In genomic region chr5:134603059-134603458, GRCh38 we compare ENCODE assay signal across 12 cellular contexts. TPM values are rescaled to one million over a fixed set of nuclear protein-coding genes. Genes with fewer than 3 reads are reported as not detected.
A peak's percentile ranks its signal among the peaks of the same experiment; 100 is the strongest.
DNase-seq lines count a peak whose midpoint lies in the region; ATAC-seq, FAIRE-seq and TF ChIP-seq lines count a peak whose summit lies in the region.
"Had no signal": no experiment of that assay in that cellular context is flagged by ENCODE, and none has a peak within 500 bp of the region (broad histone marks: within the 10 kb centered on the region; RNA-seq: fewer than 3 reads in every experiment).

No MANE protein-coding gene starts in this region.

- H3F3A ChIP-seq in GM23248 (ENCODE audit: insufficient read depth), result peaks cover 36% of the 10 kb centered on the region

- no peak overlapping the region for H3K4me2 ChIP-seq in GM23248 (ENCODE audit: unreplicated experiment)

- no peaks in the 10 kb centered on the region for H3K27me3 ChIP-seq in GM23248 (replicated peaks; ENCODE audit: insufficient read depth)
- H3K27me3 ChIP-seq: upper lobe of right lung had no signal

- H3K9me3 Mint-ChIP-seq in activated naive CD8-positive, alpha-beta T cell (ENCODE audit: low read depth), result no peaks in the 10 kb centered on the region
- H3K9me3 Mint-ChIP-seq: activated B cell treated with CpG ODN at 0.5 μM for 24 hours had no signal

- whole genome bisulfite sequencing in GM23248 (ENCODE audit: low coverage in 1 of 2, low lambda C conversion rate in 2 of 2, missing lambda C conversion rate in 2 of 2), 2 experiments, result 0 to 3% methylated on average over 1 of the region's 1 CpG

- in situ Hi-C loops in GM23248 (cut with MboI), result no loop called here

- no peaks in the 10 kb centered on the region for H3K9me2 ChIP-seq in GM23248 (ENCODE audit: insufficient read depth)

- H2AFZ ChIP-seq in GM23248, result no peak overlapping the region

- no peaks in the 10 kb centered on the region for H3K79me2 ChIP-seq in GM23248 (ENCODE audit: insufficient read depth)

- no peak for TF ChIP-seq POLR2A in GM12891 (IDR thresholded peaks at IDR 0.05; ENCODE audit: low read depth, low read length)

- H3K4me3 ChIP-seq in GM23248, result no peak overlapping the region
- H3K4me3 ChIP-seq: lower lobe of right lung, upper lobe of right lung had no signal

- H3K36me3 Mint-ChIP-seq in activated naive CD8-positive, alpha-beta T cell, result no peaks in the 10 kb centered on the region

- DNase-seq in GM12891 (ENCODE audit: insufficient read length, low spot score) (no peak), GM23248 (peak; percentile 53), kidney tubule cell (ENCODE audit: low spot score) (peak; percentile 52), AG20443 (ENCODE audit: low spot score) (no peak)
- DNase-seq: activated B cell treated with CpG ODN at 0.5 μM for 24 hours, lower lobe of right lung, NCI-H1930, upper lobe of right lung had no signal

- H3K9ac ChIP-seq in GM23248, result no peak overlapping the region

- no peaks in the 10 kb centered on the region for H3K9me3 ChIP-seq in GM23248 (ENCODE audit: low read depth)
- H3K9me3 ChIP-seq: lower lobe of right lung, upper lobe of right lung had no signal

- H3K4me3 Mint-ChIP-seq in activated naive CD8-positive, alpha-beta T cell, result peak overlapping the region; percentile 42
- H3K4me3 Mint-ChIP-seq: activated B cell treated with CpG ODN at 0.5 μM for 24 hours had no signal

- no peak for ATAC-seq in HG02798 (IDR thresholded peaks at IDR 0.05; ENCODE audit: poor library complexity, unreplicated experiment)
- ATAC-seq in HG03045 (IDR thresholded peaks at IDR 0.05; ENCODE audit: unreplicated experiment), result no peak
- ATAC-seq: lower lobe of right lung, upper lobe of right lung had no signal

- peak; percentile 72 for FAIRE-seq in GM12891 (lab: Jason Lieb, UNC)
- FAIRE-seq: frontal cortex had no signal

- H3K27ac Mint-ChIP-seq in activated naive CD8-positive, alpha-beta T cell, result peak overlapping the region; percentile 87
- H3K27ac Mint-ChIP-seq: activated B cell treated with CpG ODN at 0.5 μM for 24 hours had no signal

- H3K4me1 ChIP-seq in GM23248 (ENCODE audit: insufficient read depth), result peaks cover 9% of the 10 kb centered on the region; the same call in 1 of the 2 replicates
- H3K4me1 ChIP-seq: lower lobe of right lung, upper lobe of right lung had no signal

- no peak overlapping the region for H3K27ac ChIP-seq in GM23248
- H3K27ac ChIP-seq: lower lobe of right lung, upper lobe of right lung had no signal

- H4K20me1 ChIP-seq in GM23248 (ENCODE audit: insufficient read depth), result no peaks in the 10 kb centered on the region

- H3K4me1 Mint-ChIP-seq in activated naive CD8-positive, alpha-beta T cell (ENCODE audit: low read depth), result peaks cover 29% of the 10 kb centered on the region
- H3K4me1 Mint-ChIP-seq: activated B cell treated with CpG ODN at 0.5 μM for 24 hours had no signal

- H3K27me3 Mint-ChIP-seq in activated naive CD8-positive, alpha-beta T cell, result no peaks in the 10 kb centered on the region
- H3K27me3 Mint-ChIP-seq: activated B cell treated with CpG ODN at 0.5 μM for 24 hours had no signal

- peaks cover 39% of the 10 kb centered on the region for H3K36me3 ChIP-seq in GM23248 (ENCODE audit: low read depth)

TF ChIP-seq in GM12891, 5 proteins besides CTCF, POLR2A, EP300 and RAD21:
- TF ChIP-seq TAF1 (IDR thresholded peaks at IDR 0.05; ENCODE audit: low read depth, low read length), result no peak
- TF ChIP-seq PAX5 (IDR thresholded peaks at IDR 0.05; ENCODE audit: insufficient read depth, low read length, severe bottlenecking), result no peak
- no peak for TF ChIP-seq POU2F2 (IDR thresholded peaks at IDR 0.05; ENCODE audit: low read depth, low read length)
- TF ChIP-seq POLR2AphosphoS5 (IDR thresholded peaks at IDR 0.05; ENCODE audit: low read depth, low read length), result no peak
- TF ChIP-seq SPI1 (IDR thresholded peaks at IDR 0.05; ENCODE audit: low read depth, low read length), result no peak

RNA-seq across cellular contexts. Expression of gene SAR1B, which starts 29.6 kb away (rescaled TPM):
- polyA plus RNA-seq in GM12891 (2012; ENCODE audit: low read depth, missing spikeins), result 22.7 TPM
- total RNA-seq in GM23248 (2014; rRNA removed; shearing (Covaris generic)), result 40.7 and 57.2 TPM in 2 replicates
- 87.4 and 89.2 TPM in 2 replicates for polyA plus RNA-seq in GM23248 (2016; fragmentation: Nextera tagmentation; extraction: Ambion mirVana)

RNA-seq across cellular contexts. Expression of gene SEC24A, which starts 45.5 kb away (rescaled TPM):
- polyA plus RNA-seq in GM12891 (2012; ENCODE audit: low read depth, missing spikeins), result 11.5 TPM
- total RNA-seq in GM23248 (2014; rRNA removed; shearing (Covaris generic)), result 32.0 and 41.7 TPM in 2 replicates
- polyA plus RNA-seq in GM23248 (2016; fragmentation: Nextera tagmentation; extraction: Ambion mirVana), result 19.3 and 19.7 TPM in 2 replicates

Comparison
In these comparisons a context has a peak if more than half of its experiments do, and no peak if none do; other contexts are left out.
1. DNase-seq: peak in GM23248 (single experiment) and kidney tubule cell (single experiment); none in GM12891 (single experiment) and AG20443 (single experiment).